1 cellular context compared by ENCODE assay signal in the genomic region with DNA sequence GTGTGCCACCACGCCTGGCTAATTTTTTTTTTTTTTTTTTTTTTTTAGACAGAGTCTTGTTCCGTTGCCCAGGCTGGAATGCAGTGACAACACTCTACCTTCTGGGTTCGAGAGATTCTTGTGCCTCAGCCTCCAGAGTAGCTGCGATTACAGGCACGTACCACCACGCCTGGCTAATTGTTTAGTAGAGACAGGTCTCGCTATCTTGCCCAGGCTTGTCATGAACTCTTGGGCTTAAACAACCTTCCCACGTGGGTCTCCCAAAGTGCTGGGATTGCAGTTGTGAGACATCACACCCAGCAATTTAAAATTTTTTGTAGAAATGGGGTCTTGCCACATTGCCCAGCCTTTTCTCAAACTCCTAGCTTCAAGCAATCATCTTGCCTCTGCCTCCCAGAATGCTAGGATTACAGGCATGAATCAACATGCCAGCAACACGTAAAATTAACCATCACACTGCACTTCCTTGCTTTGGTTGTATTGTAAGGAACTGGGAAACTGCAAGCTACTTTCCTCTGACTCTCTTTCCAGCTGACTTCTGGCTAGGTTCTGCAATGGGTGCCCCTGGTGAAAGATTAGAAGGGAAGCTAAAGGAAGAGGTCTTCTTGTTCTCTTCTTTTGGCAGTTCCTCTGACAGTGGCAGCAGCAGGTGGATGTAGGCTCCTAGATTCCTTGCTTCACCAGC.
TF ChIP-seq lines count a peak whose summit lies in the region.

No MANE protein-coding gene starts in this region.

TF ChIP-seq in GM23338, 12 proteins besides CTCF, POLR2A, EP300 and RAD21:
- TF ChIP-seq, protein P1, sequence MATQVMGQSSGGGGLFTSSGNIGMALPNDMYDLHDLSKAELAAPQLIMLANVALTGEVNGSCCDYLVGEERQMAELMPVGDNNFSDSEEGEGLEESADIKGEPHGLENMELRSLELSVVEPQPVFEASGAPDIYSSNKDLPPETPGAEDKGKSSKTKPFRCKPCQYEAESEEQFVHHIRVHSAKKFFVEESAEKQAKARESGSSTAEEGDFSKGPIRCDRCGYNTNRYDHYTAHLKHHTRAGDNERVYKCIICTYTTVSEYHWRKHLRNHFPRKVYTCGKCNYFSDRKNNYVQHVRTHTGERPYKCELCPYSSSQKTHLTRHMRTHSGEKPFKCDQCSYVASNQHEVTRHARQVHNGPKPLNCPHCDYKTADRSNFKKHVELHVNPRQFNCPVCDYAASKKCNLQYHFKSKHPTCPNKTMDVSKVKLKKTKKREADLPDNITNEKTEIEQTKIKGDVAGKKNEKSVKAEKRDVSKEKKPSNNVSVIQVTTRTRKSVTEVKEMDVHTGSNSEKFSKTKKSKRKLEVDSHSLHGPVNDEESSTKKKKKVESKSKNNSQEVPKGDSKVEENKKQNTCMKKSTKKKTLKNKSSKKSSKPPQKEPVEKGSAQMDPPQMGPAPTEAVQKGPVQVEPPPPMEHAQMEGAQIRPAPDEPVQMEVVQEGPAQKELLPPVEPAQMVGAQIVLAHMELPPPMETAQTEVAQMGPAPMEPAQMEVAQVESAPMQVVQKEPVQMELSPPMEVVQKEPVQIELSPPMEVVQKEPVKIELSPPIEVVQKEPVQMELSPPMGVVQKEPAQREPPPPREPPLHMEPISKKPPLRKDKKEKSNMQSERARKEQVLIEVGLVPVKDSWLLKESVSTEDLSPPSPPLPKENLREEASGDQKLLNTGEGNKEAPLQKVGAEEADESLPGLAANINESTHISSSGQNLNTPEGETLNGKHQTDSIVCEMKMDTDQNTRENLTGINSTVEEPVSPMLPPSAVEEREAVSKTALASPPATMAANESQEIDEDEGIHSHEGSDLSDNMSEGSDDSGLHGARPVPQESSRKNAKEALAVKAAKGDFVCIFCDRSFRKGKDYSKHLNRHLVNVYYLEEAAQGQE (IDR thresholded peaks at IDR 0.05; ENCODE audit: unreplicated experiment), result no peak
- TF ChIP-seq, protein P2, sequence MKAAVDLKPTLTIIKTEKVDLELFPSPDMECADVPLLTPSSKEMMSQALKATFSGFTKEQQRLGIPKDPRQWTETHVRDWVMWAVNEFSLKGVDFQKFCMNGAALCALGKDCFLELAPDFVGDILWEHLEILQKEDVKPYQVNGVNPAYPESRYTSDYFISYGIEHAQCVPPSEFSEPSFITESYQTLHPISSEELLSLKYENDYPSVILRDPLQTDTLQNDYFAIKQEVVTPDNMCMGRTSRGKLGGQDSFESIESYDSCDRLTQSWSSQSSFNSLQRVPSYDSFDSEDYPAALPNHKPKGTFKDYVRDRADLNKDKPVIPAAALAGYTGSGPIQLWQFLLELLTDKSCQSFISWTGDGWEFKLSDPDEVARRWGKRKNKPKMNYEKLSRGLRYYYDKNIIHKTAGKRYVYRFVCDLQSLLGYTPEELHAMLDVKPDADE (IDR thresholded peaks at IDR 0.05), result no peak
- TF ChIP-seq ZNF331 (CRISPR knock-in tag; IDR thresholded peaks at IDR 0.05; ENCODE audit: low read depth), result no peak
- no peak for TF ChIP-seq POLR2AphosphoS5 (IDR thresholded peaks at IDR 0.05; ENCODE audit: low read depth)
- no peak for TF ChIP-seq NANOG (IDR thresholded peaks at IDR 0.05; ENCODE audit: borderline replicate concordance)
- no peak for TF ChIP-seq ZNF114 (CRISPR knock-in tag; IDR thresholded peaks at IDR 0.05)
- TF ChIP-seq EZH2phosphoT487 (IDR thresholded peaks at IDR 0.05; ENCODE audit: unreplicated experiment), result no peak
